In genomic region chr10:73576178-73576889, GRCh38 we compare ENCODE assay signal across 10 cellular contexts. TPM values are rescaled to one million over a fixed set of nuclear protein-coding genes. Genes with fewer than 3 reads are reported as not detected.
DNase-seq lines count a peak whose midpoint lies in the region; ATAC-seq and TF ChIP-seq lines count a peak whose summit lies in the region.
"Had no signal": no experiment of that assay in that cellular context is flagged by ENCODE, and none has a peak within 500 bp of the region (broad histone marks: within the 10 kb centered on the region; RNA-seq: fewer than 3 reads in every experiment).

No MANE protein-coding gene starts in this region.

- CTCF ChIA-PET in HEK293T (lab: Yijun Ruan, JAX), result no interaction called here

- H3K4me3 ChIP-seq in GM12865 (ENCODE audit: low read depth, low read length) (no peak overlapping the region), skeletal muscle tissue (ENCODE audit: low read length in 3 of 3) (peak overlapping the region; percentile 42 to 71 (median 69))

- H3K9ac ChIP-seq in skeletal muscle tissue (ENCODE audit: low read depth in 1 of 3, low read length in 3 of 3), result peak overlapping the region; percentile 62 to 76 (median 65)

- DNase-seq in GM12865 (ENCODE audit: low read depth), result peak; percentile 21
- peak; percentile 41 for DNase-seq in left cardiac atrium
- DNase-seq in HEK293T (ENCODE audit: extremely low spot score), result no peak
- DNase-seq in activated CD4-positive, alpha-beta T cell treated with anti-CD3 and anti-CD28 coated beads, Interleukin-2, amount 50 U/mL, for 1 hour, result no peak
- no peak for DNase-seq in T-helper 9 cell
- DNase-seq: stimulated activated CD4-positive, alpha-beta T cell treated with anti-CD3 and anti-CD28 coated beads, Interleukin-15, amount 100 ng/mL, for 24 hours had no signal

- TF ChIP-seq CTCF in GM12865 (IDR thresholded peaks at IDR 0.05; ENCODE audit: insufficient read depth, low read depth, low read length, missing control alignments), result no peak

- POLR2A ChIA-PET in HEK293T (lab: Yijun Ruan, JAX), result no interaction called here

- H3K36me3 ChIP-seq in skeletal muscle tissue (ENCODE audit: control insufficient read depth in 3 of 3, insufficient read depth in 3 of 3, low read length in 3 of 3), result peaks cover 0 to under 1% (median 0%) of the 10 kb centered on the region in 3 donors

- ATAC-seq in left cardiac atrium (peak; percentile 74 to 91), HG02885 (IDR thresholded peaks at IDR 0.05; ENCODE audit: poor library complexity, unreplicated experiment) (no peak)
- ATAC-seq: activated naive CD4-positive, alpha-beta T cell treated with anti-CD3 and anti-CD28 coated beads, Interleukin-2, amount 50 U/mL, for 72 hours had no signal

- no peaks in the 10 kb centered on the region for H3K27me3 ChIP-seq in skeletal muscle tissue (ENCODE audit: control insufficient read depth in 3 of 3, insufficient read depth in 3 of 3, low read length in 3 of 3)

- intact Hi-C loops in left cardiac atrium (cut with DNase I), result loop anchor here in 1 of 2 donors (5.0 kb wide), 1 partner anchor 66 kb away; the partner anchor contains the start of gene MYOZ1

- H3K27ac ChIP-seq in angular gyrus (ENCODE audit: low read depth, low read length), result peak overlapping the region; percentile 74
- peak overlapping the region; percentile 80 for H3K27ac ChIP-seq in skeletal muscle tissue (ENCODE audit: low read depth, low read length)

- peaks cover 14 to 34% (median 15%) of the 10 kb centered on the region in 3 donors for H3K4me1 ChIP-seq in skeletal muscle tissue (ENCODE audit: control insufficient read depth in 3 of 3, insufficient read depth in 3 of 3, low read length in 3 of 3)

- H3K9me3 ChIP-seq in skeletal muscle tissue (ENCODE audit: control insufficient read depth in 3 of 3, low read length in 3 of 3), result no peaks in the 10 kb centered on the region

TF ChIP-seq in HEK293T, 16 proteins besides CTCF, POLR2A, EP300 and RAD21:
- TF ChIP-seq ELF4 (IDR thresholded peaks at IDR 0.05), result no peak
- no peak for TF ChIP-seq FOXA1 (IDR thresholded peaks at IDR 0.05)
- TF ChIP-seq L3MBTL2 (conservative IDR thresholded peaks at IDR 0.05), result no peak
- no peak for TF ChIP-seq LEF1 (IDR thresholded peaks at IDR 0.05; ENCODE audit: borderline replicate concordance)
- no peak for TF ChIP-seq CTBP1 (IDR thresholded peaks at IDR 0.05; ENCODE audit: borderline replicate concordance)
- no peak for TF ChIP-seq PKNOX1 (IDR thresholded peaks at IDR 0.05)
- TF ChIP-seq FOXM1 (IDR thresholded peaks at IDR 0.05; ENCODE audit: borderline replicate concordance), result no peak
- no peak for TF ChIP-seq TARDBP (IDR thresholded peaks at IDR 0.05)
- no peak for TF ChIP-seq FOXK2 (IDR thresholded peaks at IDR 0.05)
- no peak for TF ChIP-seq ARNT (IDR thresholded peaks at IDR 0.05)
- TF ChIP-seq BHLHE40 (IDR thresholded peaks at IDR 0.05; ENCODE audit: borderline replicate concordance), result no peak
- no peak for TF ChIP-seq NFRKB (IDR thresholded peaks at IDR 0.05)
- TF ChIP-seq ZNF384 (IDR thresholded peaks at IDR 0.05), result no peak
- TF ChIP-seq SUZ12 (IDR thresholded peaks at IDR 0.05), result no peak
- no peak for TF ChIP-seq HDGF (IDR thresholded peaks at IDR 0.05; ENCODE audit: borderline replicate concordance)
- no peak for TF ChIP-seq SP1 (IDR thresholded peaks at IDR 0.05)

RNA-seq across cellular contexts. Expression of gene USP54, which starts 14.8 kb away (rescaled TPM):
- total RNA-seq in left cardiac atrium, result 10 to 100 TPM; 30.5 to 47.8 TPM
- 20.4 TPM for total RNA-seq in skeletal muscle tissue

Comparison
In these comparisons a context has a peak if more than half of its experiments do, and no peak if none do; other contexts are left out.
1. DNase-seq: peak in GM12865 (single experiment) and left cardiac atrium (single experiment); none in HEK293T (single experiment), activated CD4-positive, alpha-beta T cell treated with anti-CD3 and anti-CD28 coated beads, Interleukin-2, amount 50 U/mL, for 1 hour (single experiment) and T-helper 9 cell (single experiment).